Comparison of ENCODE assay signal across 8 cellular contexts in the genomic region with DNA sequence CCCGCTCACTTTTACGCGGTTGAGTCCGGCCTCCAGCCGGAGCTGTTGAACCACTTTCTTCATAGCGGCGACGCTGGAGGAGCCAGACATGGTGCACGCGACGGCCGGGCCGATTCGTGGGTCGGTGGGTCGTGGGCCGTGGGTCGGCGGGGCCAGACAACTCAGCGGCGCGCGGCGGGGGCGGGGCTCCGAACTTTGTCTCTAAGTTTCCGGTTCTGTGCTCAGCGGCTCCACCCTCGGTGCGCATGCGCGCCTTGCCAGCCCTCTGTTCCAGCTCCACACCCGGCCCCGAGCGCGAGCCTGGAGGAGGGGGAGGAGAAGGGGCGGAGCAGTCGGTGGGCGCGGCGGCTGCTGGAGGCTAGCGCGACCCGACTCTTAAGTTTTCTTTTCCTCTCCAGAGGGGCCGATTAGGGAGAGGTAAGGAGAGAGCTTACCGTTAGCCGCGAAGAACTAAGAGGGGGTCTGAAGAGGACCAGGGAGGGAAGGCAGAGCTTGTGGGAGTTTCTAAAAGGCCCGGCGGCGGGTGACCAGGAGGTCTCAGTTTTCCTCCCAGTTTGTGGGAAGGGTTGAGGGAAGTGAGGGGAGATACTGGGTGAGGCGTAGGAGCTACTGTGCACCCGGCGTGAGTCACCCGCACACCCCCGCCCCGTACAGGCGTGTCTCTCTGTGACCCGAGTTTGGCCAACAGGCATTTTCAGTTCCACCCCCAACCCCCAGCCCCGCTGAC. TPM values are rescaled to one million over a fixed set of nuclear protein-coding genes. Genes with fewer than 3 reads are reported as not detected.
A peak's percentile ranks its signal among the peaks of the same experiment; 100 is the strongest.
DNase-seq lines count a peak whose midpoint lies in the region; ATAC-seq, FAIRE-seq and TF ChIP-seq lines count a peak whose summit lies in the region.

A gene (minus strand): TSS at position 580 of the 727 bp plus-strand sequence. CDS start 490 bp downstream, at position 90.
A gene with protein sequence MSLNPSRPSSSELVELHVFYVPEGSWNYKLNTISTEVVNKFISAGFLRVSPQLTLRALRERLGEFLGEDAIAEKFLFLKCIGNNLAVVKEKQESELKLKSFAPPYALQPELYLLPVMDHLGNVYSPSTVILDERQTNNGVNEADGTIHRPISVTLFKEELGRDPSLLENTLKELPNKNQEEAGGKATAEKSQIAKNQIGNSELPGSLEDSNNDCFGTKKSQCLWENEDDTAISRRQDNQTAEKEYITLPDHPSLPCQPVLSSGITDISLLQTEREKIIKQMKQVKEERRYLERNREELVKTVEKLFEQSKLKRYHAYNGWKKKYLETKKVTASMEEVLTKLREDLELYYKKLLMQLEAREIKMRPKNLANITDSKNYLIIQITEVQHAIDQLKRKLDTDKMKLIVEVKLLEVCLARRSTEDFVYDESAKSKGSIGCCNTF (plus strand): TSS at position 385 of the 727 bp plus-strand sequence. CDS start 9,974 bp downstream, outside the sequence.

- TF ChIP-seq POLR2A in GM12891 (IDR thresholded peaks at IDR 0.05; ENCODE audit: low read depth, low read length), result peak; percentile 74
- TF ChIP-seq POLR2A in upper lobe of left lung (IDR thresholded peaks at IDR 0.05), result peak; percentile 56 to 91 (median 86)

- H3K4me3 ChIP-seq in heart right ventricle (peak within 1 kb of the TSS; percentile 51 to 91 (median 74)), upper lobe of left lung (peak within 1 kb of the TSS; percentile 48 to 76 (median 58))

- intact Hi-C loops in heart right ventricle (cut with DNase I) (loop anchor here in 7 of 10 donors (1.0 to 10.0 kb wide), 8 partner anchors 27 to 116 kb away; a partner anchor contains a TSS), posterior cingulate gyrus (cut with DNase I) (loop anchor here (2.0 to 10.0 kb wide), 3 partner anchors 69 to 371 kb away; a partner anchor contains a TSS)

- H3K4me1 ChIP-seq in heart right ventricle (peaks cover 0 to 48% (median 42%) of the 10 kb centered on the region in 9 donors), upper lobe of left lung (peaks cover 34 to 45% (median 35%) of the 10 kb centered on the region in 4 donors)

- peak; percentile 85 for ATAC-seq in HG02798 (IDR thresholded peaks at IDR 0.05; ENCODE audit: poor library complexity, unreplicated experiment)
- ATAC-seq in heart right ventricle, result peak; percentile 96 to 98 (median 98)
- ATAC-seq in upper lobe of left lung (ENCODE audit: low FRiP score in 2 of 2), result peak; percentile 97 to 99

- H3K27me3 ChIP-seq in heart right ventricle (no peaks in the 10 kb centered on the region), upper lobe of left lung (no peaks in the 10 kb centered on the region)

- DNase-seq in GM12891 (ENCODE audit: insufficient read length, low spot score), result peak; percentile 83
- DNase-seq in NCI-H1417 treated with DMSO at 0.1 percent for 48 hours (lab: John Stamatoyannopoulos, UW), result peak; percentile 71
- DNase-seq in SW 1271 (lab: John Stamatoyannopoulos, UW), result peak; percentile 83 to 90
- peak; percentile 98 to 99 for DNase-seq in heart right ventricle
- peak; percentile 92 to 99 (median 94) for DNase-seq in posterior cingulate gyrus
- DNase-seq in upper lobe of left lung, result peak; percentile 99 to 100

- H3K36me3 ChIP-seq in heart right ventricle (peaks cover 0 to 23% (median 0%) of the 10 kb centered on the region in 9 donors), upper lobe of left lung (peaks cover 0 to 3% (median 0%) of the 10 kb centered on the region in 4 donors)

- H3K9me3 ChIP-seq in heart right ventricle (peaks cover 0 to 28% (median 5%) of the 10 kb centered on the region in 11 donors), upper lobe of left lung (peaks cover 0 to 5% (median 0%) of the 10 kb centered on the region in 4 donors)

- H3K27ac ChIP-seq in adipose tissue (ENCODE audit: low read depth, low read length) (peak within 1 kb of the TSS; percentile 90), heart right ventricle (peak within 1 kb of the TSS; percentile 93 to 99 (median 98)), upper lobe of left lung (peak within 1 kb of the TSS; percentile 94 to 96 (median 95))

- TF ChIP-seq CTCF in heart right ventricle (IDR thresholded peaks at IDR 0.05) (no peak), upper lobe of left lung (IDR thresholded peaks at IDR 0.05) (peak in 1 of 6 experiments; percentile 2)

- WGBS in adipose tissue, 3 donors, result 1% methylated on average over 51 to 60 of the region's 60 CpGs
- WGBS in heart right ventricle, 2 donors, result 0 to 1% methylated on average over 60 of the region's 60 CpGs
- 0% methylated on average over 27 to 36 of the region's 60 CpGs for WGBS in upper lobe of left lung, 2 donors

- TF ChIP-seq EP300 in upper lobe of left lung (IDR thresholded peaks at IDR 0.05), result peak in 1 of 4 donors; percentile 40

- peak; percentile 94 for FAIRE-seq in GM12891 (lab: Jason Lieb, UNC)

TF ChIP-seq in GM12891, 5 proteins besides CTCF, POLR2A, EP300 and RAD21:
- TF ChIP-seq SPI1 (IDR thresholded peaks at IDR 0.05; ENCODE audit: low read depth, low read length) (peak; percentile 46), PAX5 (IDR thresholded peaks at IDR 0.05; ENCODE audit: insufficient read depth, low read length, severe bottlenecking) (peak; percentile 29), TAF1 (IDR thresholded peaks at IDR 0.05; ENCODE audit: low read depth, low read length) (peak; percentile 49; the same call in 1 of the 2 replicates), POU2F2 (IDR thresholded peaks at IDR 0.05; ENCODE audit: low read depth, low read length) (0 out of 2 replicates have a peak, but pooled peaks have one; percentile 30), POLR2AphosphoS5 (IDR thresholded peaks at IDR 0.05; ENCODE audit: low read depth, low read length) (peak; percentile 80; the same call in 1 of the 2 replicates)

RNA-seq across cellular contexts. Expression of the first gene that starts in this region (rescaled TPM):
- 230 TPM for polyA plus RNA-seq in GM12891 (2012; ENCODE audit: low read depth, missing spikeins)
- 100 to 1,000 TPM in 2 of 3 donors, 10 to 100 TPM in 1; 73.4 to 170 (median 136) TPM for polyA plus RNA-seq in adipose tissue
- 100 to 1,000 TPM; 155 to 216 (median 164) TPM for total RNA-seq in heart right ventricle
- 100 to 1,000 TPM; 140 to 254 TPM for polyA plus RNA-seq in heart right ventricle
- 100 to 1,000 TPM in 3 of 6 donors, 10 to 100 TPM in 3; 54.5 to 151 (median 102) TPM for total RNA-seq in upper lobe of left lung

RNA-seq across cellular contexts. Expression of the second gene that starts in this region (rescaled TPM):
- polyA plus RNA-seq in GM12891 (2012; ENCODE audit: low read depth, missing spikeins), result 1.9 TPM
- polyA plus RNA-seq in adipose tissue (under 1 TPM in 2 of 3 donors, not detected in 1; 0.18 to 0.28 TPM), heart right ventricle (1 to 10 TPM in 1 of 2 donors, under 1 TPM in 1; 0.22 to 1.5 TPM)
- total RNA-seq in heart right ventricle (1 to 10 TPM in 8 of 10 donors, under 1 TPM in 2; 0.78 to 2.9 (median 1.6) TPM), upper lobe of left lung (10 to 100 TPM in 1 of 6 donors, 1 to 10 TPM in 4, not detected in 1; 1.4 to 19.9 (median 1.7) TPM)

Comparison
In these comparisons a context has a peak if more than half of its experiments do, and no peak if none do; other contexts are left out.
1. Peak in every context shown above with its lines: DNase-seq, ATAC-seq, H3K4me3 ChIP-seq and H3K27ac ChIP-seq.